14 cellular contexts compared by ENCODE assay signal in genomic region chr1:232765536-232765935, GRCh38.
"Had no signal": no experiment of that assay in that cellular context is flagged by ENCODE, and none has a peak within 500 bp of the region (broad histone marks: within the 10 kb centered on the region; RNA-seq: fewer than 3 reads in every experiment).

No MANE protein-coding gene starts in this region.

- H3K4me3 ChIP-seq: mucosa of descending colon, skin epidermis, thyroid gland had no signal

- H3K9me3 ChIP-seq: thyroid gland had no signal

- H3K4me3 Mint-ChIP-seq: activated T-helper 1 cell treated with anti-CD3 and anti-CD28 coated beads, Interleukin-12 subunit alpha, Interleukin-12 subunit beta, Interleukin-2, Interleukin-4 antibody, amounts not matched to agents 30 ng/mL and 10 ng/mL and 1 ng/mL, durations not matched to agents 14 hours and 24 hours and 36 hours; natural killer cell; T-cell had no signal

- H3K27me3 ChIP-seq: thyroid gland had no signal

- ATAC-seq: natural killer cell, T-cell had no signal

- H3K27ac ChIP-seq: skin epidermis, thyroid gland had no signal

- H3K36me3 ChIP-seq: thyroid gland had no signal

- H3K36me3 Mint-ChIP-seq: natural killer cell had no signal

- H3K4me1 Mint-ChIP-seq: natural killer cell, T-cell had no signal

- H3K27ac Mint-ChIP-seq: activated T-helper 1 cell treated with anti-CD3 and anti-CD28 coated beads, Interleukin-12 subunit alpha, Interleukin-12 subunit beta, Interleukin-2, Interleukin-4 antibody, amounts not matched to agents 30 ng/mL and 10 ng/mL and 1 ng/mL, durations not matched to agents 14 hours and 24 hours and 36 hours; natural killer cell; T-cell had no signal

- DNase-seq: activated CD4-positive, alpha-beta T cell treated with anti-CD3 and anti-CD28 coated beads for 48 hours; activated naive CD4-positive, alpha-beta T cell treated with Interleukin-2 at 50 U/mL for 16 hours; central memory CD4-positive, alpha-beta T cell; cortex of kidney; effector memory CD4-positive, alpha-beta T cell; mammary epithelial cell; natural killer cell; retina; T-cell; T1000 had no signal
